2 cellular contexts compared by ENCODE assay signal in the genomic region with DNA sequence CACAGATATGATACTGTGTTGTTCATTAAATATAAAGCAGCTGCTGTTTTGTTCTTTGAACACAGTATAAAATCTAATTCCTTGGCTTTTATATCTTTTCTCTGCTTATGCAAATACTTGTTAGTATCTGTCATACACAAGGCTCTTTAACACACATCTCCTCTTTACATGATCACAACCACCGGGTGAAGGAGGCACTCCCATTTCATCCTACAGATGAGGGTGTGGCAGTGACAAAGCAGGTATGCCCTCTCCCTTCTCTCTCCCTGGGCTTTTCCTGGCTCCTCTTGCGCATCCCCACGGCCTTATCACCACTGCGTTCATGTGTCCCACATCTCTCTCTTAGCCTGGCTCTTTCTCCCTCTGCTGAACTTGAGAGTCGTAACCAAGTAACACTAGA.
TF ChIP-seq lines count a peak whose summit lies in the region.

No MANE protein-coding gene starts in this region.

TF ChIP-seq in HepG2, 621 proteins besides CTCF, POLR2A, EP300 and RAD21:
- TF ChIP-seq JARID2 (CRISPR knock-in tag; IDR thresholded peaks at IDR 0.05; ENCODE audit: insufficient replicate concordance) (no peak), RFX1 (IDR thresholded peaks at IDR 0.05) (no peak), SP140L (CRISPR knock-in tag; IDR thresholded peaks at IDR 0.05; ENCODE audit: borderline replicate concordance) (no peak), ZNF160 (CRISPR knock-in tag; IDR thresholded peaks at IDR 0.05) (no peak), BCL6 (CRISPR knock-in tag; IDR thresholded peaks at IDR 0.05) (no peak), EED (CRISPR knock-in tag; IDR thresholded peaks at IDR 0.05) (no peak), NFIB (CRISPR knock-in tag; IDR thresholded peaks at IDR 0.05; ENCODE audit: borderline replicate concordance) (no peak), GLI4 (CRISPR knock-in tag; IDR thresholded peaks at IDR 0.05; ENCODE audit: borderline replicate concordance) (no peak), KLF16 (CRISPR knock-in tag; IDR thresholded peaks at IDR 0.05) (no peak), ZNF431 (CRISPR knock-in tag; IDR thresholded peaks at IDR 0.05; ENCODE audit: borderline replicate concordance, low read depth) (no peak), ZNF225 (CRISPR knock-in tag; IDR thresholded peaks at IDR 0.05) (no peak), PHF8 (CRISPR knock-in tag; IDR thresholded peaks at IDR 0.05) (no peak), ZNF326 (CRISPR knock-in tag; IDR thresholded peaks at IDR 0.05; ENCODE audit: borderline replicate concordance) (no peak)

TF ChIP-seq in K562, 482 proteins besides CTCF, POLR2A, EP300 and RAD21:
- TF ChIP-seq RUNX1 (IDR thresholded peaks at IDR 0.05; ENCODE audit: low read depth): no peak
- no peak for TF ChIP-seq ETV6 (IDR thresholded peaks at IDR 0.05; ENCODE audit: borderline replicate concordance in 1 of 2, low read depth in 2 of 2, low read length in 1 of 2)
- no peak for TF ChIP-seq ETV6 (CRISPR knock-in tag; IDR thresholded peaks at IDR 0.05; ENCODE audit: borderline replicate concordance)
- 0 out of 4 replicates have a peak, but pooled peaks of 1 of the 2 experiments have one; percentile 17 for TF ChIP-seq NRF1 (conservative IDR thresholded peaks at IDR 0.05 in 1 of 2, IDR thresholded peaks at IDR 0.05 in 1 of 2)
- TF ChIP-seq SNAPC5 (CRISPR knock-in tag; IDR thresholded peaks at IDR 0.05): no peak
- TF ChIP-seq SUPT5H (IDR thresholded peaks at IDR 0.05): no peak
